In the genomic region with DNA sequence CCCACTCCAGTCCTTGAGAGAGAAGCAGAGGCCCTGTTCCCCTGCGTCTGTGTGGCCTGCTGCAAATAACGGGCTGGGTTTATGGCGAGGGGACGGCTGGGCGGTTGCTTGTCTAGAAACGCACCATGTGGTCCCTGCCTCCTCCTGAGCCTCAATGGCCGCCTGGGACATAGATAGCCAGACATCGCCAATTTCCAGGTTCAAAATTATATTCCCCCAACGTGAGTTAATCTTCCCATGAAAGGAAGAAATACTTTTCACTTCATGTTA, we compare ENCODE assay signal across 23 cellular contexts.
DNase-seq lines count a peak whose midpoint lies in the region; ATAC-seq, FAIRE-seq and TF ChIP-seq lines count a peak whose summit lies in the region.
"Had no signal": no experiment of that assay in that cellular context is flagged by ENCODE, and none has a peak within 500 bp of the region (broad histone marks: within the 10 kb centered on the region; RNA-seq: fewer than 3 reads in every experiment).

No MANE protein-coding gene starts in this region.

- peak overlapping the region; percentile 54 for H3K18ac ChIP-seq in trophoblast cell (ENCODE audit: low read length)

- H2AFZ ChIP-seq in astrocyte (ENCODE audit: low read depth, low read length) (no peak overlapping the region), trophoblast cell (ENCODE audit: insufficient read depth, low read length, poor library complexity) (no peak overlapping the region)

- H3K23ac ChIP-seq in trophoblast cell (ENCODE audit: low read length) = no peak overlapping the region

- in situ Hi-C loops in G401 (cut with HindIII; ENCODE audit: low sequenced_read_pairs) = no loop called here

- no peak for TF ChIP-seq CTCF in astrocyte (IDR thresholded peaks at IDR 0.05; ENCODE audit: insufficient read depth, low read depth, low read length)
- no peak for TF ChIP-seq CTCF in esophagus squamous epithelium (IDR thresholded peaks at IDR 0.05)
- TF ChIP-seq CTCF in tibial artery (IDR thresholded peaks at IDR 0.05) = no peak

- H3K4me3 Mint-ChIP-seq in astrocyte (ENCODE audit: unreplicated experiment) = no peak overlapping the region
- H3K4me3 Mint-ChIP-seq: activated T-cell treated with anti-CD3 and anti-CD28 coated beads, Interleukin-2, amount 50 U/mL, for 4 hours; memory B cell; natural killer cell had no signal

- peaks cover 18% of the 10 kb centered on the region for H3K79me1 ChIP-seq in trophoblast cell (ENCODE audit: low read length)

- H3K4me2 ChIP-seq in astrocyte (ENCODE audit: low read length) = no peak overlapping the region
- no peak overlapping the region for H3K4me2 ChIP-seq in trophoblast cell (ENCODE audit: low read length)

- H3K4ac ChIP-seq in trophoblast cell (ENCODE audit: low read depth, low read length) = peak overlapping the region; percentile 49

- H2AK5ac ChIP-seq in trophoblast cell (ENCODE audit: low read length) = peak overlapping the region; percentile 79

- H3K4me3 ChIP-seq in astrocyte (ENCODE audit: insufficient read depth, low read depth, low read length) = no peak overlapping the region
- no peak overlapping the region for H3K4me3 ChIP-seq in esophagus squamous epithelium
- no peak overlapping the region for H3K4me3 ChIP-seq in trophoblast cell (ENCODE audit: low read depth, low read length)
- H3K4me3 ChIP-seq in tibial artery = no peak overlapping the region
- H3K4me3 ChIP-seq: upper lobe of left lung had no signal

- peaks cover 11% of the 10 kb centered on the region for H3K9me3 Mint-ChIP-seq in astrocyte (ENCODE audit: unreplicated experiment)
- H3K9me3 Mint-ChIP-seq: activated T-cell treated with anti-CD3 and anti-CD28 coated beads, Interleukin-2, amount 50 U/mL, for 4 hours; memory B cell; natural killer cell had no signal

- H3K79me2 ChIP-seq in astrocyte (ENCODE audit: insufficient read depth, low read length) (no peaks in the 10 kb centered on the region), trophoblast cell (ENCODE audit: control insufficient read depth, insufficient read depth, low read length, poor library complexity) (no peaks in the 10 kb centered on the region)

- H3K27me3 ChIP-seq in astrocyte (ENCODE audit: insufficient read depth, low read length) (no peaks in the 10 kb centered on the region), esophagus squamous epithelium (no peaks in the 10 kb centered on the region), trophoblast cell (ENCODE audit: insufficient read depth, low read length) (no peaks in the 10 kb centered on the region), tibial artery (no peaks in the 10 kb centered on the region)
- H3K27me3 ChIP-seq: upper lobe of left lung had no signal

- 77 to 94% methylated on average over 9 of the region's 9 CpGs for WGBS in esophagus squamous epithelium, 2 donors
- no CpG with 5 or more reads among the region's 9 CpGs for WGBS in trophoblast cell (ENCODE audit: extremely low coverage, insufficient coverage, insufficient read length)

- TF ChIP-seq POLR2A in esophagus squamous epithelium (IDR thresholded peaks at IDR 0.05) = no peak

- H4K91ac ChIP-seq in trophoblast cell (ENCODE audit: low read depth, low read length) = peak overlapping the region; percentile 45

- peaks cover 20% of the 10 kb centered on the region for H3K4me1 Mint-ChIP-seq in astrocyte (ENCODE audit: low read depth, unreplicated experiment)
- H3K4me1 Mint-ChIP-seq: natural killer cell had no signal

- DNase-seq in astrocyte (ENCODE audit: low read depth) (no peak), esophagus squamous epithelium (lab: John Stamatoyannopoulos, UW) (no peak), trophoblast cell (no peak), tibial artery (no peak), NCI-H774 (lab: John Stamatoyannopoulos, UW) (no peak), G401 (ENCODE audit: low spot score) (no peak)
- DNase-seq: activated naive CD4-positive, alpha-beta T cell treated with anti-CD3 and anti-CD28 coated beads, Interleukin-2, amount 50 U/mL, for 16 hours; activated T-cell treated with anti-CD3 and anti-CD28 coated beads, Interleukin-2, amount 50 U/mL, for 4 hours; effector CD4-positive, alpha-beta T cell; natural killer cell; NCI-H1105; NCI-H2029; NCI-H226; NCI-H82; stimulated activated CD4-positive, alpha-beta T cell treated with anti-CD3 and anti-CD28 coated beads, Interleukin-4, amount 100 ng/mL, for 24 hours; stimulated activated naive CD4-positive, alpha-beta T cell treated with Interleukin-2 at 50 U/mL for 16 hours had no signal

- no peak overlapping the region for H3K27ac ChIP-seq in astrocyte (ENCODE audit: low read depth, low read length)
- H3K27ac ChIP-seq in esophagus squamous epithelium = peak overlapping the region in 3 of 4 donors; percentile 53 to 86 (median 78)
- H3K27ac ChIP-seq in trophoblast cell (ENCODE audit: low read depth, low read length) = no peak overlapping the region
- peak overlapping the region; percentile 82 to 92 for H3K27ac ChIP-seq in tibial artery

- peak overlapping the region; percentile 33 for H2BK120ac ChIP-seq in trophoblast cell (ENCODE audit: insufficient read depth, low read length, poor library complexity)

- H3K14ac ChIP-seq in trophoblast cell (ENCODE audit: low read length) = peak overlapping the region; percentile 76

- peak overlapping the region; percentile 22 for H2BK5ac ChIP-seq in trophoblast cell (ENCODE audit: low read depth, low read length, poor library complexity)

- H3K36me3 ChIP-seq in astrocyte (ENCODE audit: insufficient read depth, low read length) (no peaks in the 10 kb centered on the region), esophagus squamous epithelium (no peaks in the 10 kb centered on the region), trophoblast cell (ENCODE audit: control insufficient read depth in 1 of 2, insufficient read depth in 2 of 2, low read length in 2 of 2) (no peaks in the 10 kb centered on the region), tibial artery (no peaks in the 10 kb centered on the region)
- H3K36me3 ChIP-seq: upper lobe of left lung had no signal

- H3K4me1 ChIP-seq in astrocyte (ENCODE audit: insufficient read depth, low read length) (peaks cover 10% of the 10 kb centered on the region), esophagus squamous epithelium (peaks cover 0 to 18% (median 8%) of the 10 kb centered on the region in 3 donors), trophoblast cell (ENCODE audit: control insufficient read depth in 1 of 2, insufficient read depth in 2 of 2, low read length in 2 of 2) (peaks cover 7 to 10% of the 10 kb centered on the region in 2 experiments), tibial artery (peaks cover 0 to 39% (median 25%) of the 10 kb centered on the region in 4 donors)

- peak overlapping the region; percentile 70 for H2BK12ac ChIP-seq in trophoblast cell (ENCODE audit: low read length)

- H3K27ac Mint-ChIP-seq in astrocyte (ENCODE audit: unreplicated experiment) = peak overlapping the region; percentile 7
- H3K27ac Mint-ChIP-seq: CD14-positive monocyte, memory B cell, natural killer cell had no signal

- FAIRE-seq in astrocyte (lab: Jason Lieb, UNC) = no peak
- FAIRE-seq: frontal cortex, H54, keratinocyte had no signal

- peak overlapping the region; percentile 20 for H4K8ac ChIP-seq in trophoblast cell (ENCODE audit: low read depth, low read length)

- H3K27me3 Mint-ChIP-seq in astrocyte (ENCODE audit: low read depth, unreplicated experiment) = no peaks in the 10 kb centered on the region

- intact Hi-C loops in esophagus squamous epithelium (cut with DNase I) (no loop called here), tibial artery (cut with DNase I; ENCODE audit: low total_unique reads) (loop anchor here (10.0 kb wide), 1 partner anchor 304 kb away; no protein-coding TSS in a partner anchor)

- H3K9ac ChIP-seq in astrocyte (ENCODE audit: low read length) (no peak overlapping the region), trophoblast cell (ENCODE audit: low read length) (no peak overlapping the region)

- no peaks in the 10 kb centered on the region for H4K20me1 ChIP-seq in astrocyte (ENCODE audit: insufficient read depth, low read length)

- peaks cover 3% of the 10 kb centered on the region for H3K36me3 Mint-ChIP-seq in astrocyte (ENCODE audit: low read depth, unreplicated experiment)
- H3K36me3 Mint-ChIP-seq: memory B cell, natural killer cell had no signal

- H3K9me3 ChIP-seq in astrocyte (ENCODE audit: insufficient read depth, low read depth, low read length) (no peaks in the 10 kb centered on the region), esophagus squamous epithelium (no peaks in the 10 kb centered on the region), trophoblast cell (ENCODE audit: insufficient read depth, low read depth, low read length) (peaks cover 4% of the 10 kb centered on the region), tibial artery (no peaks in the 10 kb centered on the region)
- H3K9me3 ChIP-seq: upper lobe of left lung had no signal

- H4K12ac ChIP-seq in trophoblast cell (ENCODE audit: low read depth, low read length) = no peak overlapping the region

- no peak for ATAC-seq in GM19395 (IDR thresholded peaks at IDR 0.05; ENCODE audit: unreplicated experiment)
- ATAC-seq: activated T-cell treated with anti-CD3 and anti-CD28 coated beads, Interleukin-2, amount 50 U/mL, for 4 hours; natural killer cell had no signal

Comparison
In these comparisons a context has a peak if more than half of its experiments do, and no peak if none do; other contexts are left out.
1. H3K27ac ChIP-seq: peak in esophagus squamous epithelium (3 of 4) and tibial artery (2 of 2); none in astrocyte (single experiment) and trophoblast cell (single experiment).